11 cellular contexts compared by ENCODE assay signal in the genomic region with DNA sequence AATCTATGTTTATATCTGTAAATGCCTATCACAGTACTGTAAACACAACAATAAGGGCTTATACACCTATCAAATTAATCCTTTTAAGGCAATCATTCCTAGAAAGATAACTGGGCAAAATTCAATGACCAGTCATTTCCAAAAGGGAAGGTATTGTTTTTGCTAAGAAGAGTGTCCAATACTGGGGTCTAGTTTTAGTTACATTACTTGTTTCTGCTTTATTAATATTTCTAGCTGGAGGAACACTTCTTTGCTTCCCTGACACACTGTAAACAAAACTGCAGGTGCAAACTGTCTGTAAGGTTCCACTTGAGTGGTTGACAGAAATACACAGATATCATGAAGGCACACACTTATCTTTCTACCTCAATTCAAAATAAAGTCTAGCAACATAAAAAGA.
DNase-seq lines count a peak whose midpoint lies in the region; ATAC-seq and TF ChIP-seq lines count a peak whose summit lies in the region.
"Had no signal": no experiment of that assay in that cellular context is flagged by ENCODE, and none has a peak within 500 bp of the region (broad histone marks: within the 10 kb centered on the region; RNA-seq: fewer than 3 reads in every experiment).

No MANE protein-coding gene starts in this region.

- peaks cover 63% of the 10 kb centered on the region for H3K4me1 Mint-ChIP-seq in stimulated activated naive CD8-positive, alpha-beta T cell treated with anti-CD3 and anti-CD28 coated beads, Interleukin-15, Interleukin-2, amounts not matched to agents 100 ng/mL and 50 ng/mL, for 24 hours (ENCODE audit: low read depth)
- H3K4me1 Mint-ChIP-seq in stimulated activated naive CD8-positive, alpha-beta T cell treated with anti-CD3 and anti-CD28 coated beads, Interleukin-15, amount 100 ng/mL, for 72 hours: peaks cover 64% of the 10 kb centered on the region
- peaks cover 7 to 23% of the 10 kb centered on the region in 2 donors for H3K4me1 Mint-ChIP-seq in stimulated activated naive B cell treated with anti-CD40 and anti-IgM and Interleukin-4, amounts not matched to agents 10 μg/mL and 1 μg/mL and 100 μg/mL, for 72 hours

- H3K4me1 ChIP-seq in BE2C: no peaks in the 10 kb centered on the region
- H3K4me1 ChIP-seq: suprapubic skin had no signal

- no peaks in the 10 kb centered on the region for H3K27me3 ChIP-seq in BE2C
- H3K27me3 ChIP-seq: suprapubic skin had no signal

- no peak for TF ChIP-seq CTCF in BE2C (IDR thresholded peaks at IDR 0.05; ENCODE audit: low read depth, low read length)

- H3K4me3 Mint-ChIP-seq in stimulated activated naive CD8-positive, alpha-beta T cell treated with anti-CD3 and anti-CD28 coated beads, Interleukin-15, Interleukin-2, amounts not matched to agents 100 ng/mL and 50 ng/mL, for 24 hours: no peak overlapping the region
- H3K4me3 Mint-ChIP-seq in stimulated activated naive CD8-positive, alpha-beta T cell treated with anti-CD3 and anti-CD28 coated beads, Interleukin-15, amount 100 ng/mL, for 72 hours: peak overlapping the region in 1 of 2 donors; percentile 20
- no peak overlapping the region for H3K4me3 Mint-ChIP-seq in stimulated activated naive B cell treated with anti-CD40 and anti-IgM and Interleukin-4, amounts not matched to agents 10 μg/mL and 1 μg/mL and 100 μg/mL, for 72 hours

- ATAC-seq in stimulated activated naive CD8-positive, alpha-beta T cell treated with anti-CD3 and anti-CD28 coated beads, Interleukin-15, amount 100 ng/mL, for 72 hours: no peak
- ATAC-seq in HG02759 (IDR thresholded peaks at IDR 0.05; ENCODE audit: unreplicated experiment): peak; percentile 79
- peak; percentile 56 to 58 for ATAC-seq in stimulated activated naive B cell treated with anti-CD40 and anti-IgM and Interleukin-4, amounts not matched to agents 10 μg/mL and 1 μg/mL and 100 μg/mL, for 72 hours (replicated peaks)

- no peak for DNase-seq in stimulated activated naive CD8-positive, alpha-beta T cell treated with anti-CD3 and anti-CD28 coated beads, Interleukin-15, amount 100 ng/mL, for 72 hours
- DNase-seq in NCI-H1105 treated with DMSO at 0.1 percent for 48 hours (lab: John Stamatoyannopoulos, UW): peak; percentile 71
- DNase-seq in stimulated activated naive B cell treated with anti-CD40 and anti-IgM and Interleukin-4, amounts not matched to agents 10 μg/mL and 1 μg/mL and 100 μg/mL, for 72 hours: no peak
- DNase-seq in AG08396 (ENCODE audit: low spot score): no peak
- DNase-seq in inferior parietal cortex (ENCODE audit: extremely low spot score): no peak
- no peak for DNase-seq in BE2C
- DNase-seq: caudate nucleus; stimulated activated CD4-positive, alpha-beta T cell treated with anti-CD3 and anti-CD28 coated beads, Interleukin-12 subunit alpha, Interleukin-12 subunit beta, amount 100 ng/mL, for 4 hours had no signal

- no peaks in the 10 kb centered on the region for H3K9me3 ChIP-seq in BE2C
- H3K9me3 ChIP-seq: suprapubic skin had no signal

- H3K36me3 ChIP-seq in BE2C: peaks cover 7% of the 10 kb centered on the region; the same call in 1 of the 2 replicates

- H3K9me3 Mint-ChIP-seq in stimulated activated naive CD8-positive, alpha-beta T cell treated with anti-CD3 and anti-CD28 coated beads, Interleukin-15, Interleukin-2, amounts not matched to agents 100 ng/mL and 50 ng/mL, for 24 hours: peaks cover 4% of the 10 kb centered on the region
- H3K9me3 Mint-ChIP-seq in stimulated activated naive CD8-positive, alpha-beta T cell treated with anti-CD3 and anti-CD28 coated beads, Interleukin-15, amount 100 ng/mL, for 72 hours: peaks cover 0 to 9% of the 10 kb centered on the region in 2 donors
- H3K9me3 Mint-ChIP-seq in stimulated activated naive B cell treated with anti-CD40 and anti-IgM and Interleukin-4, amounts not matched to agents 10 μg/mL and 1 μg/mL and 100 μg/mL, for 72 hours: peaks cover 0 to 3% of the 10 kb centered on the region in 2 donors

- no peak overlapping the region for H3K4me3 ChIP-seq in BE2C (ENCODE audit: low read depth, low read length)
- H3K4me3 ChIP-seq: suprapubic skin had no signal

- peak overlapping the region; percentile 50 for H3K27ac Mint-ChIP-seq in stimulated activated naive CD8-positive, alpha-beta T cell treated with anti-CD3 and anti-CD28 coated beads, Interleukin-15, Interleukin-2, amounts not matched to agents 100 ng/mL and 50 ng/mL, for 24 hours
- no peak overlapping the region for H3K27ac Mint-ChIP-seq in stimulated activated naive CD8-positive, alpha-beta T cell treated with anti-CD3 and anti-CD28 coated beads, Interleukin-15, amount 100 ng/mL, for 72 hours
- no peak overlapping the region for H3K27ac Mint-ChIP-seq in stimulated activated naive B cell treated with anti-CD40 and anti-IgM and Interleukin-4, amounts not matched to agents 10 μg/mL and 1 μg/mL and 100 μg/mL, for 72 hours

- no peaks in the 10 kb centered on the region for H3K27me3 Mint-ChIP-seq in stimulated activated naive CD8-positive, alpha-beta T cell treated with anti-CD3 and anti-CD28 coated beads, Interleukin-15, Interleukin-2, amounts not matched to agents 100 ng/mL and 50 ng/mL, for 24 hours
- no peaks in the 10 kb centered on the region for H3K27me3 Mint-ChIP-seq in stimulated activated naive CD8-positive, alpha-beta T cell treated with anti-CD3 and anti-CD28 coated beads, Interleukin-15, amount 100 ng/mL, for 72 hours
- H3K27me3 Mint-ChIP-seq in stimulated activated naive B cell treated with anti-CD40 and anti-IgM and Interleukin-4, amounts not matched to agents 10 μg/mL and 1 μg/mL and 100 μg/mL, for 72 hours: no peaks in the 10 kb centered on the region

- peaks cover 75% of the 10 kb centered on the region for H3K36me3 Mint-ChIP-seq in stimulated activated naive CD8-positive, alpha-beta T cell treated with anti-CD3 and anti-CD28 coated beads, Interleukin-15, Interleukin-2, amounts not matched to agents 100 ng/mL and 50 ng/mL, for 24 hours (ENCODE audit: low read depth)
- H3K36me3 Mint-ChIP-seq in stimulated activated naive B cell treated with anti-CD40 and anti-IgM and Interleukin-4, amounts not matched to agents 10 μg/mL and 1 μg/mL and 100 μg/mL, for 72 hours: peaks cover 10 to 25% of the 10 kb centered on the region in 2 donors
